Comparison of ENCODE assay signal across 8 cellular contexts in the genomic region with DNA sequence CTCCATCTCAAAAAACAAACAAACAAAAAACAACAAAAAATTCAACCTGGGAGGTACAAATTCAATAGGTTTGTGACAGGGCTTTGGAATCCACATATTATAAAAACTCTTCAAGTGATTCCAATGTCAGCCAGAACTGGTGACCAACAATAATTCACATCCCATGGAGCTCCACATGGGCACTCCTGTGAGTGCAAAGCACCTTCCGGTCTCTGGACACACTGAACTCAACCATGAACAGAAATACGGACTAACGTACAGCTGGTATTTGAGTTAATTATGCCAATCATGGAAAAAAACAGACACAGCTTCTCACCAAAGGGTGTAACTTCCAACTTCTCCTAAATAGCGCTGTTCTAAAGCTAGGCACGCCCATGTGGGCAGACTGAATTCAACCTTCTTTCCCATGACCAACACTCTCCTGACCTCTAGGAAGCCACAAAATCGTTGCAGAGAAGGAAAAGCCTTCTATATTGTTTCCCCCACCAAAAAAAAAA.
DNase-seq lines count a peak whose midpoint lies in the region; ATAC-seq and TF ChIP-seq lines count a peak whose summit lies in the region.
"Not testable (repeated sequence)": the region's sequence is repeated elsewhere in the genome, so short reads cannot be mapped to it uniquely, and the experiment has no call there.

No MANE protein-coding gene starts in this region.

- not testable (repeated sequence) for H3K4me3 ChIP-seq in KMS-11 (IDR thresholded peaks at IDR 0.05; ENCODE audit: insufficient read depth, low read depth, low read length)
- peak overlapping the region; percentile 70 for H3K4me3 ChIP-seq in rectal smooth muscle tissue (ENCODE audit: low read length)

- H2AFZ ChIP-seq in KMS-11 (ENCODE audit: low read depth) = peak overlapping the region; percentile 76; the same call in 1 of the 2 replicates

- peak; percentile 24 for DNase-seq in activated CD8-positive, alpha-beta memory T cell treated with anti-CD3 and anti-CD28 coated beads for 24 hours
- DNase-seq in effector memory CD8-positive, alpha-beta T cell; left colon: not testable (repeated sequence)

- H3K4me1 Mint-ChIP-seq in effector memory CD8-positive, alpha-beta T cell (ENCODE audit: low read depth in 2 of 2) = not testable (repeated sequence)

- intact Hi-C loops in left colon (cut with DNase I, micrococcal nuclease) = not testable (repeated sequence)

- not testable (repeated sequence) for TF ChIP-seq CTCF in 22Rv1 (IDR thresholded peaks at IDR 0.05); KMS-11 (conservative IDR thresholded peaks at IDR 0.05; ENCODE audit: low read depth, low read length)

- H3K27ac ChIP-seq in 22Rv1 = peak overlapping the region; percentile 91
- peak overlapping the region; percentile 92 for H3K27ac ChIP-seq in KMS-11
- H3K27ac ChIP-seq in rectal smooth muscle tissue (ENCODE audit: low read depth, low read length) = not testable (repeated sequence)

- peak overlapping the region; percentile 93 to 94 for H3K27ac Mint-ChIP-seq in effector memory CD8-positive, alpha-beta T cell

- not testable (repeated sequence) for H3K4me1 ChIP-seq in KMS-11 (ENCODE audit: low read depth, poor library complexity, severe bottlenecking); rectal smooth muscle tissue (ENCODE audit: control insufficient read depth, insufficient read depth, low read length)

- peak overlapping the region; percentile 36; the same call in 1 of the 2 replicates for H3K4me2 ChIP-seq in KMS-11

- H3K4me3 Mint-ChIP-seq in effector memory CD8-positive, alpha-beta T cell = peak overlapping the region; percentile 88 to 96

- peak; percentile 37 for ATAC-seq in GM18907 (IDR thresholded peaks at IDR 0.05; ENCODE audit: unreplicated experiment)
- ATAC-seq in HG02678 (IDR thresholded peaks at IDR 0.05; ENCODE audit: unreplicated experiment) = peak; percentile 29
- peak; percentile 7 for ATAC-seq in effector memory CD8-positive, alpha-beta T cell (replicated peaks)
- ATAC-seq in left colon = peak; percentile 67

- not testable (repeated sequence) for H3K36me3 Mint-ChIP-seq in effector memory CD8-positive, alpha-beta T cell (ENCODE audit: insufficient read depth)

- H3K27me3 Mint-ChIP-seq in effector memory CD8-positive, alpha-beta T cell = not testable (repeated sequence)

- not testable (repeated sequence) for H3K27me3 ChIP-seq in KMS-11 (ENCODE audit: insufficient read depth, low read depth); rectal smooth muscle tissue (ENCODE audit: control insufficient read depth, insufficient read depth, low read length)

- H3K9me3 Mint-ChIP-seq in effector memory CD8-positive, alpha-beta T cell = not testable (repeated sequence)

- peak overlapping the region; percentile 74 for H3K9ac ChIP-seq in KMS-11
- not testable (repeated sequence) for H3K9ac ChIP-seq in rectal smooth muscle tissue (ENCODE audit: low read length)

- H3K79me2 ChIP-seq in KMS-11 (ENCODE audit: insufficient read depth, low read depth) = peaks cover 11% of the 10 kb centered on the region

- H4K20me1 ChIP-seq in KMS-11 (ENCODE audit: insufficient read depth) = not testable (repeated sequence)

- H3K36me3 ChIP-seq in KMS-11 (ENCODE audit: insufficient read depth); rectal smooth muscle tissue (ENCODE audit: control insufficient read depth, insufficient read depth, low read length): not testable (repeated sequence)

Comparison
In these comparisons a context has a peak if more than half of its experiments do, and no peak if none do; other contexts are left out.
1. ATAC-seq: peak in every context shown above with its lines; median percentile 67 in left colon; 37 in GM18907; 29 in HG02678; 7 in effector memory CD8-positive, alpha-beta T cell.